In the genomic region with DNA sequence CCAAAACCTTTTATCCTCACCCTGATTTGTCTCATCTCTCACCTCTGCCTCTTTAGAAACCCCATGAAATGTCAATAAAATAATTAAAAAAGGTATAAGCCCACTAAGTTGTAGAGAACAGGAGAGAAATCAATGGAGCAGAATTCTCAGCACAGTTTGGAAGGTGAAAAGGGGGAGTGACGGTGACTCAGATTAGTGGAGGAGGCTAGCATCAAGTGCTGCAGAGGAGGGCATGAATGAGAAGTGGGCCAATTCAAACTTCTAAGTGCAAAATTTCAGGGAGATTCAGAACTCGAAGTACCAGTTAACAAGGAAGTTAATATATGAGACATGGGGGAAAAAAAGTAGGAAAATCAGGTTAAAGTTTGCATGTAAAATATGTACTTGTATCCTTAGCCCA, we compare ENCODE assay signal across 19 cellular contexts. TPM values are rescaled to one million over a fixed set of nuclear protein-coding genes. Genes with fewer than 3 reads are reported as not detected.
DNase-seq lines count a peak whose midpoint lies in the region; ATAC-seq and TF ChIP-seq lines count a peak whose summit lies in the region.
"Had no signal": no experiment of that assay in that cellular context is flagged by ENCODE, and none has a peak within 500 bp of the region (broad histone marks: within the 10 kb centered on the region; RNA-seq: fewer than 3 reads in every experiment).

No MANE protein-coding gene starts in this region.

- H3K4me1 Mint-ChIP-seq in activated T-cell treated with anti-CD3 and anti-CD28 coated beads, Interleukin-2, amount 50 U/mL, for 72 hours (ENCODE audit: low read depth) = no peaks in the 10 kb centered on the region
- H3K4me1 Mint-ChIP-seq: CD4-positive, CD25-positive, alpha-beta regulatory T cell; CD8-positive, alpha-beta memory T cell had no signal

- no peak overlapping the region for H3K27ac Mint-ChIP-seq in activated T-cell treated with anti-CD3 and anti-CD28 coated beads, Interleukin-2, amount 50 U/mL, for 72 hours
- H3K27ac Mint-ChIP-seq: CD4-positive, CD25-positive, alpha-beta regulatory T cell; HFFc6 had no signal

- no peaks in the 10 kb centered on the region for H3K9me2 ChIP-seq in OCI-LY1 (ENCODE audit: low read depth, low read length)

- H4K20me1 ChIP-seq in OCI-LY1 (ENCODE audit: insufficient read depth, low read length) = no peaks in the 10 kb centered on the region

- H3K4me1 ChIP-seq in OCI-LY1 (ENCODE audit: insufficient read depth, low read length, severe bottlenecking) (no peaks in the 10 kb centered on the region), left lung (no peaks in the 10 kb centered on the region)

- peak overlapping the region; percentile 26 for H2AFZ ChIP-seq in OCI-LY1 (ENCODE audit: low read length)

- in situ Hi-C loops in brain microvascular endothelial cell (cut with HindIII; ENCODE audit: low pct_ligation_motif_present, low sequenced_read_pairs) = no loop called here

- H3K36me3 Mint-ChIP-seq in activated T-cell treated with anti-CD3 and anti-CD28 coated beads, Interleukin-2, amount 50 U/mL, for 72 hours (ENCODE audit: insufficient read depth in 2 of 2) = no peaks in the 10 kb centered on the region
- H3K36me3 Mint-ChIP-seq: CD4-positive, CD25-positive, alpha-beta regulatory T cell; CD8-positive, alpha-beta memory T cell had no signal

- no peak overlapping the region for H3K4me3 Mint-ChIP-seq in activated T-cell treated with anti-CD3 and anti-CD28 coated beads, Interleukin-2, amount 50 U/mL, for 72 hours
- H3K4me3 Mint-ChIP-seq: CD4-positive, CD25-positive, alpha-beta regulatory T cell; CD8-positive, alpha-beta memory T cell; HFFc6 had no signal

- DNase-seq in fibroblast of pulmonary artery (ENCODE audit: low read depth) (peak; percentile 16), left lung (no peak), superior temporal gyrus (ENCODE audit: extremely low spot score) (peak; percentile 39), brain microvascular endothelial cell (no peak)
- no peak for DNase-seq in activated CD8-positive, alpha-beta memory T cell treated with anti-CD3 and anti-CD28 coated beads, Interleukin-2, amount 50 U/mL, for 4 hours
- DNase-seq in activated T-cell treated with anti-CD3 and anti-CD28 coated beads, Interleukin-2, amount 50 U/mL, for 72 hours = no peak
- DNase-seq: BE2C; C1 segment of cervical spinal cord; CD4-positive, CD25-positive, alpha-beta regulatory T cell; CD8-positive, alpha-beta memory T cell; COR-L47; DMS 273 treated with DMSO at 0.1 percent for 48 hours; DMS53; GOT3; H7; HFFc6; IMR-90 had no signal

- H3K27me3 ChIP-seq in OCI-LY1 (ENCODE audit: insufficient read depth, low read length) = no peaks in the 10 kb centered on the region
- H3K27me3 ChIP-seq in left lung = no peaks in the 10 kb centered on the region
- no peaks in the 10 kb centered on the region for H3K27me3 ChIP-seq in brain microvascular endothelial cell (replicated peaks)
- H3K27me3 ChIP-seq: BE2C had no signal

- peaks cover 0 to 1% of the 10 kb centered on the region in 2 donors for H3K9me3 Mint-ChIP-seq in activated T-cell treated with anti-CD3 and anti-CD28 coated beads, Interleukin-2, amount 50 U/mL, for 72 hours
- H3K9me3 Mint-ChIP-seq: CD8-positive, alpha-beta memory T cell; HFFc6 had no signal

- ATAC-seq in left lung = peak; percentile 33
- ATAC-seq in activated T-cell treated with anti-CD3 and anti-CD28 coated beads, Interleukin-2, amount 50 U/mL, for 72 hours (replicated peaks in 1 of 2) = no peak
- ATAC-seq: HCT116 had no signal

- intact Hi-C loops in left lung (cut with DNase I) = no loop called here

- no peaks in the 10 kb centered on the region for H3F3A ChIP-seq in OCI-LY1 (ENCODE audit: insufficient read depth, low read length)

- H3K27ac ChIP-seq in OCI-LY1 (ENCODE audit: low read depth, low read length, poor library complexity, severe bottlenecking) (no peak overlapping the region), left lung (no peak overlapping the region), brain microvascular endothelial cell (no peak overlapping the region)

- H3K36me3 ChIP-seq in OCI-LY1 (ENCODE audit: insufficient read depth, low read length) (no peaks in the 10 kb centered on the region), left lung (no peaks in the 10 kb centered on the region), brain microvascular endothelial cell (replicated peaks) (no peaks in the 10 kb centered on the region)
- H3K36me3 ChIP-seq: BE2C had no signal

- no peaks in the 10 kb centered on the region for H3K9me3 ChIP-seq in OCI-LY1 (ENCODE audit: low read length)
- H3K9me3 ChIP-seq in left lung = peaks cover 0 to 5% of the 10 kb centered on the region in 2 donors
- H3K9me3 ChIP-seq: BE2C had no signal

- H3K4me3 ChIP-seq in OCI-LY1 (ENCODE audit: low read depth, low read length, poor library complexity, severe bottlenecking) (no peak overlapping the region), fibroblast of pulmonary artery (replicated peaks; ENCODE audit: low read depth, low read length) (no peak overlapping the region), left lung (no peak overlapping the region), brain microvascular endothelial cell (ENCODE audit: low read depth, low read length) (no peak overlapping the region)

- no peaks in the 10 kb centered on the region for H3K27me3 Mint-ChIP-seq in activated T-cell treated with anti-CD3 and anti-CD28 coated beads, Interleukin-2, amount 50 U/mL, for 72 hours (ENCODE audit: low read depth)
- H3K27me3 Mint-ChIP-seq: CD8-positive, alpha-beta memory T cell had no signal

- H3K4me2 ChIP-seq in OCI-LY1 (ENCODE audit: low read length) = no peak overlapping the region

- TF ChIP-seq CTCF in OCI-LY1 (IDR thresholded peaks at IDR 0.05; ENCODE audit: low read length) (no peak), fibroblast of pulmonary artery (IDR thresholded peaks at IDR 0.05; ENCODE audit: low read length, missing control alignments) (no peak), left lung (IDR thresholded peaks at IDR 0.05) (no peak), brain microvascular endothelial cell (IDR thresholded peaks at IDR 0.05; ENCODE audit: low read depth, low read length, missing control alignments) (no peak)

- no peaks in the 10 kb centered on the region for H3K79me2 ChIP-seq in OCI-LY1 (ENCODE audit: insufficient read depth, low read length)

- no peak overlapping the region for H3K9ac ChIP-seq in OCI-LY1 (ENCODE audit: low read length)

RNA-seq across cellular contexts. Expression of a gene that starts 34.9 kb away (rescaled TPM):
- total RNA-seq in left lung = 100 to 1,000 TPM in 1 of 2 donors, 10 to 100 TPM in 1; 61.6 to 134 TPM
- 1 to 10 TPM in 1 of 2 donors, not detected in 1; 1.1 TPM for total RNA-seq in activated T-cell treated with anti-CD3 and anti-CD28 coated beads, Interleukin-2, amount 50 U/mL, for 72 hours

Comparison
In these comparisons a context has a peak if more than half of its experiments do, and no peak if none do; other contexts are left out.
1. DNase-seq: peak in fibroblast of pulmonary artery (single experiment) and superior temporal gyrus (single experiment); none in left lung (0 of 2), brain microvascular endothelial cell (single experiment), activated CD8-positive, alpha-beta memory T cell treated with anti-CD3 and anti-CD28 coated beads, Interleukin-2, amount 50 U/mL, for 4 hours (single experiment) and activated T-cell treated with anti-CD3 and anti-CD28 coated beads, Interleukin-2, amount 50 U/mL, for 72 hours (0 of 2).
2. RNA of a gene that starts 34.9 kb away (total RNA-seq): 61.6 to 134 TPM in left lung; 1.1 TPM in activated T-cell treated with anti-CD3 and anti-CD28 coated beads, Interleukin-2, amount 50 U/mL, for 72 hours; every median in the first group is over 10 times any median in the second.